ENCODE assay signal across 9 cellular contexts in genomic region chr5:135551593-135552447, GRCh38. TPM values are rescaled to one million over a fixed set of nuclear protein-coding genes. Genes with fewer than 3 reads are reported as not detected.
A peak's percentile ranks its signal among the peaks of the same experiment; 100 is the strongest.
DNase-seq lines count a peak whose midpoint lies in the region; ATAC-seq and TF ChIP-seq lines count a peak whose summit lies in the region.
"Had no signal": no experiment of that assay in that cellular context is flagged by ENCODE, and none has a peak within 500 bp of the region (broad histone marks: within the 10 kb centered on the region; RNA-seq: fewer than 3 reads in every experiment).

No MANE protein-coding gene starts in this region.

- TF ChIP-seq CTCF in CD14-positive monocyte (IDR thresholded peaks at IDR 0.05) (peak; percentile 91), RWPE2 (IDR thresholded peaks at IDR 0.05; ENCODE audit: poor library complexity, severe bottlenecking) (peak; percentile 97)

- no peak overlapping the region for H3K27ac ChIP-seq in RWPE2 (ENCODE audit: poor library complexity, severe bottlenecking)

- H3K36me3 ChIP-seq in RWPE2 (ENCODE audit: low read depth), result no peaks in the 10 kb centered on the region

- peaks cover 3% of the 10 kb centered on the region for H3K27me3 ChIP-seq in RWPE2 (ENCODE audit: insufficient read depth, poor library complexity, severe bottlenecking)

- peak; percentile 90 for ATAC-seq in GM19351 (IDR thresholded peaks at IDR 0.05; ENCODE audit: unreplicated experiment)
- peak; percentile 78 for ATAC-seq in RWPE2 (ENCODE audit: low read depth)
- peak; percentile 75 to 85 for ATAC-seq in activated naive CD4-positive, alpha-beta T cell treated with anti-CD3 and anti-CD28 coated beads, Interleukin-2, amount 50 U/mL, for 72 hours
- peak; percentile 79 for ATAC-seq in Right ventricle myocardium superior (ENCODE audit: poor library complexity)

- DNase-seq in CD14-positive monocyte (ENCODE audit: low spot score), result peak; percentile 63
- DNase-seq in Kasumi-1 (lab: John Stamatoyannopoulos, UW), result peak; percentile 76 to 77
- DNase-seq in RWPE2 (ENCODE audit: low spot score), result no peak
- DNase-seq in activated naive CD4-positive, alpha-beta T cell treated with anti-CD3 and anti-CD28 coated beads, Interleukin-2, amount 50 U/mL, for 72 hours (ENCODE audit: low spot score in 2 of 2), result peak in 1 of 2 donors; percentile 71
- DNase-seq in Right ventricle myocardium superior, result peak; percentile 57
- DNase-seq in pulmonary artery endothelial cell (ENCODE audit: low read depth, low spot score), result peak; percentile 19
- no peak for DNase-seq in NCI-H226

- peaks cover 3% of the 10 kb centered on the region for H3K4me1 Mint-ChIP-seq in CD14-positive monocyte
- H3K4me1 Mint-ChIP-seq: IgD-negative memory B cell had no signal

- peak overlapping the region in 1 of 2 donors; percentile 23 for H3K4me3 Mint-ChIP-seq in CD14-positive monocyte
- H3K4me3 Mint-ChIP-seq: IgD-negative memory B cell had no signal

- no peak overlapping the region for H3K4me3 ChIP-seq in RWPE2 (ENCODE audit: severe bottlenecking)

- intact Hi-C loops in CD14-positive monocyte (cut with micrococcal nuclease) (loop anchor here in 1 of 2 donors (2.0 kb wide), 1 partner anchor 85 kb away; no protein-coding TSS in a partner anchor), Right ventricle myocardium superior (cut with DNase I) (loop anchor here (2.0 kb wide), 1 partner anchor 85 kb away; no protein-coding TSS in a partner anchor)

- peaks cover 60 to 73% (median 69%) of the 10 kb centered on the region in 3 donors for H3K27me3 Mint-ChIP-seq in CD14-positive monocyte (ENCODE audit: low read depth in 3 of 3)

- no peaks in the 10 kb centered on the region for H3K4me1 ChIP-seq in RWPE2 (ENCODE audit: insufficient read depth, poor library complexity, severe bottlenecking)

- no peaks in the 10 kb centered on the region for H3K36me3 Mint-ChIP-seq in CD14-positive monocyte
- H3K36me3 Mint-ChIP-seq in activated naive CD4-positive, alpha-beta T cell treated with anti-CD3 and anti-CD28 coated beads, Interleukin-2, amount 50 U/mL, for 72 hours, result no peaks in the 10 kb centered on the region

- H3K9me3 ChIP-seq in RWPE2 (ENCODE audit: severe bottlenecking), result no peaks in the 10 kb centered on the region

- H3K9me3 Mint-ChIP-seq in CD14-positive monocyte, result peaks cover 0 to under 1% (median 0%) of the 10 kb centered on the region in 7 donors
- H3K9me3 Mint-ChIP-seq in activated naive CD4-positive, alpha-beta T cell treated with anti-CD3 and anti-CD28 coated beads, Interleukin-2, amount 50 U/mL, for 72 hours, result no peaks in the 10 kb centered on the region

- H3K27ac Mint-ChIP-seq in CD14-positive monocyte, result peak overlapping the region in 1 of 7 donors; percentile 17
- no peak overlapping the region for H3K27ac Mint-ChIP-seq in activated naive CD4-positive, alpha-beta T cell treated with anti-CD3 and anti-CD28 coated beads, Interleukin-2, amount 50 U/mL, for 72 hours
- H3K27ac Mint-ChIP-seq: IgD-negative memory B cell had no signal

RNA-seq across cellular contexts. Expression of gene NEUROG1, which starts 16.1 kb away (rescaled TPM):
- not detected for polyA plus RNA-seq in CD14-positive monocyte
- total RNA-seq in activated naive CD4-positive, alpha-beta T cell treated with anti-CD3 and anti-CD28 coated beads, Interleukin-2, amount 50 U/mL, for 72 hours, result not detected
- total RNA-seq in Right ventricle myocardium superior (not detected), pulmonary artery endothelial cell (not detected in 2 replicates)
- polyA plus RNA-seq: IgD-negative memory B cell had no signal

RNA-seq across cellular contexts. Expression of gene CXCL14, which starts 27.0 kb away (rescaled TPM):
- under 1 TPM in 1 of 2 donors, not detected in 1; 0.12 TPM for polyA plus RNA-seq in CD14-positive monocyte
- total RNA-seq in activated naive CD4-positive, alpha-beta T cell treated with anti-CD3 and anti-CD28 coated beads, Interleukin-2, amount 50 U/mL, for 72 hours, result not detected
- 1.3 TPM for total RNA-seq in Right ventricle myocardium superior
- not detected in 2 replicates for total RNA-seq in pulmonary artery endothelial cell
- polyA plus RNA-seq: IgD-negative memory B cell had no signal

Comparison
In these comparisons a context has a peak if more than half of its experiments do, and no peak if none do; other contexts are left out.
1. DNase-seq: peak in CD14-positive monocyte (single experiment), Kasumi-1 (2 of 2), Right ventricle myocardium superior (single experiment) and pulmonary artery endothelial cell (single experiment); none in RWPE2 (single experiment) and NCI-H226 (single experiment).
2. Peak in every context shown above with its lines, with median percentiles within 50 percentile points of each other: ATAC-seq.